1 cellular context compared by ENCODE assay signal in genomic region chr19:37217855-37218591, GRCh38.
TF ChIP-seq lines count a peak whose summit lies in the region.

ZNF383 (plus strand) TSS chr19:37218214; CDS start chr19:37230454, 12,240 bp downstream.

TF ChIP-seq in K562, 482 proteins besides CTCF, POLR2A, EP300 and RAD21 (continued from another document and continues in another):
- no peak for TF ChIP-seq GTF2E2 (tag; IDR thresholded peaks at IDR 0.05)
- no peak for TF ChIP-seq STAG1 (CRISPR knock-in tag; IDR thresholded peaks at IDR 0.05; ENCODE audit: borderline replicate concordance)
- TF ChIP-seq POU5F1 (IDR thresholded peaks at IDR 0.05; ENCODE audit: borderline replicate concordance, low read depth, low read length, partially characterized antibody), result no peak
- no peak for TF ChIP-seq ZBTB12 (CRISPR knock-in tag; IDR thresholded peaks at IDR 0.05)
- TF ChIP-seq CHD7 (IDR thresholded peaks at IDR 0.05; ENCODE audit: low read depth, low read length), result no peak
- TF ChIP-seq XRCC5 (IDR thresholded peaks at IDR 0.05; ENCODE audit: low read depth, low read length), result 0 out of 2 replicates have a peak, but pooled peaks have one; percentile 46
- TF ChIP-seq WHSC1 (IDR thresholded peaks at IDR 0.05; ENCODE audit: low read length), result no peak
- TF ChIP-seq FOXA3 (CRISPR knock-in tag; conservative IDR thresholded peaks at IDR 0.05 in 1 of 2, IDR thresholded peaks at IDR 0.05 in 1 of 2), result peak; percentile 52 to 63; a peak in 2 of 4 replicates
- no peak for TF ChIP-seq SETDB1 (IDR thresholded peaks at IDR 0.05; ENCODE audit: low read length)
- peak; percentile 51; the same call in 1 of the 2 replicates for TF ChIP-seq ZBTB2 (IDR thresholded peaks at IDR 0.05)
- no peak for TF ChIP-seq SAFB (IDR thresholded peaks at IDR 0.05; ENCODE audit: borderline replicate concordance, low read depth, low read length)
- TF ChIP-seq FOXA1 (IDR thresholded peaks at IDR 0.05; ENCODE audit: borderline replicate concordance), result no peak
- no peak for TF ChIP-seq ZBTB33 (CRISPR knock-in tag; IDR thresholded peaks at IDR 0.05)
- TF ChIP-seq BCOR (IDR thresholded peaks at IDR 0.05), result peak; percentile 27; the same call in 1 of the 2 replicates
- no peak; a peak in 1 of 4 replicates for TF ChIP-seq ZNF639 (CRISPR knock-in tag; conservative IDR thresholded peaks at IDR 0.05 in 1 of 2, IDR thresholded peaks at IDR 0.05 in 1 of 2)
- no peak for TF ChIP-seq ZNF174 (CRISPR knock-in tag; IDR thresholded peaks at IDR 0.05)
- TF ChIP-seq DIDO1 (tag; IDR thresholded peaks at IDR 0.05; ENCODE audit: low read depth), result no peak
- TF ChIP-seq USF2 (CRISPR knock-in tag; IDR thresholded peaks at IDR 0.05), result no peak
- no peak for TF ChIP-seq NFXL1 (CRISPR knock-in tag; IDR thresholded peaks at IDR 0.05)
- TF ChIP-seq NCOA1 (IDR thresholded peaks at IDR 0.05; ENCODE audit: low read depth), result no peak
- no peak for TF ChIP-seq PRPF4 (IDR thresholded peaks at IDR 0.05; ENCODE audit: insufficient read depth, low read depth, low read length, poor library complexity, severe bottlenecking)
- no peak for TF ChIP-seq NCOA4 (IDR thresholded peaks at IDR 0.05; ENCODE audit: partially characterized antibody)
- TF ChIP-seq CLOCK (CRISPR knock-in tag; IDR thresholded peaks at IDR 0.05; ENCODE audit: borderline replicate concordance), result no peak
- TF ChIP-seq NFYB (IDR thresholded peaks at IDR 0.05; ENCODE audit: extremely low read depth, insufficient read length), result no peak
- TF ChIP-seq CGGBP1 (CRISPR knock-in tag; IDR thresholded peaks at IDR 0.05), result no peak
